ENCODE assay signal across 8 cellular contexts in the genomic region with DNA sequence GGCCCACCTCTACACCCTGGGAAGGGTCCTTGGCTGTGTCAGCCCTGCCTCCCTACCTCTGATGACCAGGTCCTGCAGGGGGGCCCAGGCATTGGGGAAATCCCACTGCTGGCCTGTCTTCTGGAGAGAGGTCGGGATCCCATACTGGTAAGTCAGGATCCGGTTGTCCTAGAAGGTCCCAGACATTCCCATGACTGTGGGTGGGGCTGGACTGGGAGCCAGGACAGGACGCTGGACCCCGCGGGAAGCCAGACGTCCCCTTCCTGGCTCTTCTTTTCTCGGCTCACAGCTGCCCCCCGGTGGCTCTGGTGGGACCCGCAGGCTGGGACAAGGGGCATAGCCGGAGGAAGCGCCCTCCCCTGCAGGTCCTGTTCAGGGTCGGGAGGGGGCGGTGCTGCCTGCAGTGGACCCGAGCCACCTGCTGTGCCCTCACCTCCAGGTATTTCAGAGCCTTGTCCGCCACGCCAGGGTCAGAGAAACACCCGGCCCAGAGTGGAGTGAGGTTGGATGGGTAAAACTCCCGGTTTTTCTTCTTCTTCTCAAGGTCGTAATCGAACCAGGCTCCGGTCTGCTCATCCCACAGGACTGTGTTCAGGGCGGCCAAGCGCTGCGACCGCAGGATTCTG. TPM values are rescaled to one million over a fixed set of nuclear protein-coding genes. Genes with fewer than 3 reads are reported as not detected.
DNase-seq lines count a peak whose midpoint lies in the region; ATAC-seq and TF ChIP-seq lines count a peak whose summit lies in the region.

No MANE protein-coding gene starts in this region.

- no peak for TF ChIP-seq POLR2A in vagina (IDR thresholded peaks at IDR 0.05)

- H3K9me3 ChIP-seq in T-helper 17 cell (ENCODE audit: control insufficient read depth, low read length, poor library complexity, severe bottlenecking) (no peaks in the 10 kb centered on the region), left ventricle myocardium inferior (replicated peaks) (no peaks in the 10 kb centered on the region), vagina (no peaks in the 10 kb centered on the region)

- ATAC-seq in T-helper 17 cell = peak; percentile 100

- H3K27me3 Mint-ChIP-seq in T-helper 17 cell = peaks cover 10% of the 10 kb centered on the region

- peaks cover 6% of the 10 kb centered on the region for H3K4me1 Mint-ChIP-seq in T-helper 17 cell

- CTCF ChIA-PET in HEK293T (lab: Yijun Ruan, JAX) = interaction anchor here (0.6 to 2.9 kb wide), 6 partner anchors 8 to 64 kb away, joined by 3 to 15 read pairs (median 4); partner anchors contain the start of gene TREH

- H3K4me1 ChIP-seq in left ventricle myocardium inferior (peaks cover 26% of the 10 kb centered on the region), vagina (peaks cover 14% of the 10 kb centered on the region)

- H3K36me3 ChIP-seq in left ventricle myocardium inferior = peaks cover 34% of the 10 kb centered on the region
- peaks cover 0 to 14% of the 10 kb centered on the region in 2 donors for H3K36me3 ChIP-seq in vagina

- DNase-seq in DMS79 treated with DMSO at 0.1 percent for 48 hours (lab: John Stamatoyannopoulos, UW) = peak; percentile 84
- DNase-seq in HEK293T (ENCODE audit: extremely low spot score) = peak; percentile 97
- peak; percentile 31 for DNase-seq in NCI-H1694 (lab: John Stamatoyannopoulos, UW)
- DNase-seq in T-helper 17 cell = peak; percentile 65 to 90 (median 70)
- DNase-seq in amniotic stem cell (lab: John Stamatoyannopoulos, UW) = peak; percentile 63
- DNase-seq in left ventricle myocardium inferior = peak; percentile 92
- peak; percentile 83 for DNase-seq in putamen (ENCODE audit: low spot score)
- DNase-seq in vagina (ENCODE audit: extremely low spot score in 2 of 2) = no peak

- TF ChIP-seq CTCF in left ventricle myocardium inferior (IDR thresholded peaks at IDR 0.05; ENCODE audit: borderline replicate concordance) (peak; percentile 99), vagina (IDR thresholded peaks at IDR 0.05) (peak; percentile 80 to 96 (median 88))

- H3K27ac ChIP-seq in left ventricle myocardium inferior (replicated peaks) = peak overlapping the region; percentile 79
- peak overlapping the region; percentile 80 for H3K27ac ChIP-seq in vagina

- H3K27ac Mint-ChIP-seq in T-helper 17 cell = no peak overlapping the region

- peaks cover 2% of the 10 kb centered on the region for H3K36me3 Mint-ChIP-seq in T-helper 17 cell (ENCODE audit: low read depth)

- H3K27me3 ChIP-seq in left ventricle myocardium inferior (ENCODE audit: low read depth) (no peaks in the 10 kb centered on the region), vagina (no peaks in the 10 kb centered on the region)

- POLR2A ChIA-PET in HEK293T (lab: Yijun Ruan, JAX) = interaction anchor here (0.6 to 1.5 kb wide), 3 partner anchors 24 to 52 kb away, joined by 3 to 4 read pairs (median 3); partner anchors contain the start of gene PHLDB1

- peak overlapping the region; percentile 16 for H3K4me3 ChIP-seq in left ventricle myocardium inferior
- H3K4me3 ChIP-seq in vagina = no peak overlapping the region

- H3K4me3 Mint-ChIP-seq in T-helper 17 cell = no peak overlapping the region

- intact Hi-C loops in left ventricle myocardium inferior (cut with micrococcal nuclease) (no loop called here), vagina (cut with DNase I) (loop anchor here (5.0 kb wide), 1 partner anchor 62 kb away; no protein-coding TSS in a partner anchor)

TF ChIP-seq in HEK293T, 16 proteins besides CTCF, POLR2A, EP300 and RAD21:
- TF ChIP-seq L3MBTL2 (conservative IDR thresholded peaks at IDR 0.05) = no peak
- no peak for TF ChIP-seq FOXM1 (IDR thresholded peaks at IDR 0.05; ENCODE audit: borderline replicate concordance)
- no peak for TF ChIP-seq CTBP1 (IDR thresholded peaks at IDR 0.05; ENCODE audit: borderline replicate concordance)
- no peak for TF ChIP-seq SUZ12 (IDR thresholded peaks at IDR 0.05)
- no peak for TF ChIP-seq ZNF384 (IDR thresholded peaks at IDR 0.05)

RNA-seq across cellular contexts. Expression of gene TREH, which starts 20.0 kb away (rescaled TPM):
- total RNA-seq in T-helper 17 cell (not detected), left ventricle myocardium inferior (not detected), vagina (0.25 TPM)

RNA-seq across cellular contexts. Expression of gene PHLDB1, which starts 52.0 kb away (rescaled TPM):
- total RNA-seq in T-helper 17 cell = 1 to 10 TPM; 1.8 to 2.6 TPM
- total RNA-seq in left ventricle myocardium inferior = 102 TPM
- total RNA-seq in vagina = 119 TPM

Comparison
In these comparisons a context has a peak if more than half of its experiments do, and no peak if none do; other contexts are left out.
1. DNase-seq: peak in DMS79 treated with DMSO at 0.1 percent for 48 hours (single experiment), HEK293T (single experiment), NCI-H1694 (single experiment), T-helper 17 cell (3 of 3), amniotic stem cell (single experiment), left ventricle myocardium inferior (single experiment) and putamen (single experiment); none in vagina (0 of 2).
2. RNA of gene PHLDB1, which starts 52.0 kb away (total RNA-seq): 119 TPM in vagina (single experiment) and 102 TPM in left ventricle myocardium inferior (single experiment); 1.8 to 2.6 TPM in T-helper 17 cell; every median in the first group is over 10 times any median in the second.